12 cellular contexts compared by ENCODE assay signal in the genomic region with DNA sequence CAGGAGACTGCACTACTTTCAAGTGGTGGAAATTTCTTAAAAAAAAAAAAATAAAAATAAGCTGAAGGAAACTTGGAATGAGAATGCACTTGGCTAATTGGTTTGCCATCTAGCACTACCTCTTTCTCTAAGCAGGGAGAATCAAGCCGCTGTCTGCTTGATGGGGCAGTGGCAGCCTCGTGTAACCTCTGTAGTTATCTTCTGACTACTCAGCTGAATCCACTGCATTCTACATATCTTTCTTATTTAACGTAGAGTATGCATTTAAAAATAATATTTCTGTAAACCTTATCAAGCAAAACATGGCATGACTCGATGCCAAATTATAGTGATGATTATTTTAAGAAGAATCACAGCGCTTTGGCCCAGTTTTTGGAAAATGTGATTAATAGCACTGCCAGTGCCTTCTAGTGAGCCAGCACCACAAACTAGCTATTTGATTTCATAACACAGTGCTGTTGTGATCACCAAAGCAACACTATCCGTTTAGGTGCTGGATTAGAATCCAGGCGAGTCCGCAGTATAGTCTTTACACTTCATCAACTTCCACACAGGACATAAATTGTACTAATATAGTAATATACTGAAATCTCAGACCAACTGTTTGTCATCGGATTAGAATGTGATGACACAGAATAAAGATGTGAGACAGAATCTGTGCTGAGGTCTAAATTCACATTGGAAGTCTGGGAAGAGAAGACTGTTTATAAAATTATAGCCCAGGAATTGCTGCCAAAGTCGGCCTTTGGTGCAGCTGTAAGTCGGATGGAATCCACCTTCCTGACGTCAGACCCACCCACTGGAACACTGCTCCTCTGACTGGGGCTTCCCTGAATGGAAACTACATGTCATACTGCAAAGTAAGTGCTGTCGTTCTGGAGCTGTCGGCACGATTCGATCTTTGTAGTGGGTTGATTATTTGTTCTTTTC.
DNase-seq lines count a peak whose midpoint lies in the region; ATAC-seq, FAIRE-seq and TF ChIP-seq lines count a peak whose summit lies in the region.
"Had no signal": no experiment of that assay in that cellular context is flagged by ENCODE, and none has a peak within 500 bp of the region (broad histone marks: within the 10 kb centered on the region; RNA-seq: fewer than 3 reads in every experiment).

No MANE protein-coding gene starts in this region.

- peak; percentile 13 for FAIRE-seq in urothelium cell line (lab: Jason Lieb, UNC)

- H3K36me3 ChIP-seq in duodenal mucosa (ENCODE audit: control insufficient read depth in 1 of 2, insufficient read depth in 2 of 2, low read length in 2 of 2) (no peaks in the 10 kb centered on the region), lower lobe of right lung (no peaks in the 10 kb centered on the region)

- H3K9ac ChIP-seq in duodenal mucosa (ENCODE audit: low read depth in 1 of 2, low read length in 2 of 2): no peak overlapping the region

- ATAC-seq in lower lobe of right lung (peak; percentile 81 to 84), HG03280 (IDR thresholded peaks at IDR 0.05; ENCODE audit: unreplicated experiment) (no peak), GM19023 (IDR thresholded peaks at IDR 0.05; ENCODE audit: unreplicated experiment) (no peak), HG03378 (IDR thresholded peaks at IDR 0.05; ENCODE audit: unreplicated experiment) (no peak)

- intact Hi-C loops in lower lobe of right lung (cut with DNase I): no loop called here

- H3K4me1 ChIP-seq in duodenal mucosa (ENCODE audit: control insufficient read depth in 1 of 2, insufficient read depth in 2 of 2, low read length in 2 of 2): no peaks in the 10 kb centered on the region
- H3K4me1 ChIP-seq in lower lobe of right lung: no peaks in the 10 kb centered on the region

- peak; percentile 80 for DNase-seq in NCI-H2171 treated with DMSO at 0.1 percent for 48 hours (lab: John Stamatoyannopoulos, UW)
- DNase-seq in NCI-H2171 (lab: John Stamatoyannopoulos, UW): no peak
- peak; percentile 44 for DNase-seq in lower lobe of right lung
- peak; percentile 79 for DNase-seq in urothelium cell line (ENCODE audit: low spot score)
- DNase-seq: 8988T; activated CD8-positive, alpha-beta memory T cell treated with anti-CD3 and anti-CD28 coated beads for 24 hours; NCI-H526 treated with DMSO at 0.1 percent for 48 hours; stimulated activated CD4-positive, alpha-beta T cell treated with anti-CD3 and anti-CD28 coated beads, Interleukin-4, amount 100 ng/mL, for 4 hours had no signal

- peak overlapping the region; percentile 39 for H3K27ac ChIP-seq in duodenal mucosa (ENCODE audit: low read depth, low read length)
- peak overlapping the region; percentile 71 for H3K27ac ChIP-seq in lower lobe of right lung

- TF ChIP-seq CTCF in lower lobe of right lung (IDR thresholded peaks at IDR 0.05): no peak

- H3K4me3 ChIP-seq in duodenal mucosa (ENCODE audit: low read depth in 1 of 2, low read length in 2 of 2): no peak overlapping the region
- H3K4me3 ChIP-seq in lower lobe of right lung: no peak overlapping the region

- H3K9me3 ChIP-seq in duodenal mucosa (ENCODE audit: control insufficient read depth in 1 of 2, low read length in 2 of 2) (no peaks in the 10 kb centered on the region), lower lobe of right lung (no peaks in the 10 kb centered on the region)

- H3K27me3 ChIP-seq in duodenal mucosa (ENCODE audit: control insufficient read depth in 1 of 2, insufficient read depth in 2 of 2, low read length in 2 of 2): no peaks in the 10 kb centered on the region
- no peaks in the 10 kb centered on the region for H3K27me3 ChIP-seq in lower lobe of right lung (ENCODE audit: low read depth)

Comparison
In these comparisons a context has a peak if more than half of its experiments do, and no peak if none do; other contexts are left out.
1. ATAC-seq: peak in lower lobe of right lung (2 of 2); none in HG03280 (single experiment), GM19023 (single experiment) and HG03378 (single experiment).